In genomic region chr22:37808294-37808657, GRCh38 we compare ENCODE assay signal across 8 cellular contexts. TPM values are rescaled to one million over a fixed set of nuclear protein-coding genes. Genes with fewer than 3 reads are reported as not detected.
DNase-seq lines count a peak whose midpoint lies in the region; ATAC-seq and TF ChIP-seq lines count a peak whose summit lies in the region.

No MANE protein-coding gene starts in this region.

- CTCF ChIA-PET in PC-9 (lab: Charles Lee) = interaction anchor here (0.6 to 2.3 kb wide), 2 partner anchors 9 to 55 kb away, joined by 3 to 21 read pairs; no protein-coding TSS in a partner anchor

- TF ChIP-seq CTCF in PC-9 (conservative IDR thresholded peaks at IDR 0.05) (no peak), epithelial cell of proximal tubule (conservative IDR thresholded peaks at IDR 0.05; ENCODE audit: low read depth, low read length) (no peak), ovary (IDR thresholded peaks at IDR 0.05) (no peak)

- intact Hi-C loops in PC-9 (cut with micrococcal nuclease; ENCODE audit: unreplicated experiment) (loop anchor here (5.0 kb wide), 3 partner anchors 34 to 261 kb away; partner anchors contain the start of genes ANKRD54 and GGA1), ovary (cut with DNase I) (no loop called here)

- no peak for TF ChIP-seq EP300 in ovary (IDR thresholded peaks at IDR 0.05)

- no TSS peak for BruUV-seq in PC-9 (replicated peaks; lab: Mats Ljungman, UMichigan)

- H3K36me3 ChIP-seq in PC-9 (ENCODE audit: low read depth) (no peaks in the 10 kb centered on the region), ovary (no peaks in the 10 kb centered on the region)

- H3K27me3 ChIP-seq in PC-9 (ENCODE audit: insufficient read depth, low read depth) (no peaks in the 10 kb centered on the region), ovary (no peaks in the 10 kb centered on the region)

- peak overlapping the region; percentile 100 for H3K4me3 ChIP-seq in PC-9
- peak overlapping the region; percentile 81 for H3K4me3 ChIP-seq in epithelial cell of proximal tubule (ENCODE audit: low read depth, low read length)
- H3K4me3 ChIP-seq in ovary = peak overlapping the region; percentile 71

- DNase-seq in EL = peak; percentile 48
- no peak for DNase-seq in PC-9
- DNase-seq in epithelial cell of proximal tubule (ENCODE audit: low read depth) = no peak
- DNase-seq in ovary = peak in 1 of 5 donors; percentile 41
- DNase-seq in NCI-H1092 (lab: John Stamatoyannopoulos, UW) = no peak
- DNase-seq in NCI-H2029 treated with DMSO at 0.1 percent for 48 hours (lab: John Stamatoyannopoulos, UW) = no peak
- DNase-seq in NCI-H748 treated with DMSO at 0.1 percent for 48 hours (lab: John Stamatoyannopoulos, UW) = no peak

- H3K9me2 ChIP-seq in PC-9 (ENCODE audit: insufficient read depth) = no peaks in the 10 kb centered on the region

- no peaks in the 10 kb centered on the region for H3K9me3 ChIP-seq in PC-9 (ENCODE audit: insufficient read depth, low read depth)
- H3K9me3 ChIP-seq in ovary = no peaks in the 10 kb centered on the region

- H2AFZ ChIP-seq in PC-9 = peak overlapping the region; percentile 82

- POLR2A ChIA-PET in PC-9 (lab: Charles Lee; ENCODE audit: unreplicated experiment) = interaction anchor here (0.6 to 1.1 kb wide), 7 partner anchors 36 to 479 kb away, joined by 3 to 13 read pairs (median 6); partner anchors contain the start of genes ANKRD54 and PDXP

- H3K27ac ChIP-seq in PC-9 (no peak overlapping the region), ovary (peak overlapping the region in 1 of 2 donors; percentile 8)

- TF ChIP-seq POLR2A in ovary (IDR thresholded peaks at IDR 0.05) = no peak

- peaks cover 35% of the 10 kb centered on the region for H3F3A ChIP-seq in PC-9 (ENCODE audit: insufficient read depth, low read depth)

- H3K4me2 ChIP-seq in PC-9 = peak overlapping the region; percentile 86

- WGBS in ovary, 3 donors = 0 to 6% (median 3%) methylated on average over 8 of the region's 8 CpGs

- peaks cover 29% of the 10 kb centered on the region for H3K79me2 ChIP-seq in PC-9 (ENCODE audit: low read depth)

- H3K4me1 ChIP-seq in PC-9 (replicated peaks; ENCODE audit: insufficient read depth) (peaks cover 12% of the 10 kb centered on the region), ovary (ENCODE audit: insufficient read depth) (peaks cover 9% of the 10 kb centered on the region)

- peaks cover 16% of the 10 kb centered on the region for H4K20me1 ChIP-seq in PC-9 (ENCODE audit: insufficient read depth)

- no peak for ATAC-seq in GM21619 (IDR thresholded peaks at IDR 0.05; ENCODE audit: unreplicated experiment)

RNA-seq across cellular contexts. Expression of gene GCAT, which starts 0.5 kb away (rescaled TPM):
- total RNA-seq in PC-9 (2021) (32.3 and 37.7 TPM in 2 replicates), epithelial cell of proximal tubule (29.1 and 36.0 TPM in 2 replicates), ovary (10 to 100 TPM in 3 of 7 donors, 1 to 10 TPM in 4; 2.3 to 17.7 (median 9.9) TPM)
- 10 to 100 TPM in 1 of 2 donors, 1 to 10 TPM in 1; 2.6 to 10.6 TPM for polyA plus RNA-seq in ovary

RNA-seq across cellular contexts. Expression of gene GALR3, which starts 14.9 kb away (rescaled TPM):
- total RNA-seq in PC-9 (2021) = 0.31 and 0.45 TPM in 2 replicates
- not detected in 2 replicates for total RNA-seq in epithelial cell of proximal tubule
- not detected for total RNA-seq in ovary
- polyA plus RNA-seq in ovary = not detected

RNA-seq across cellular contexts. Expression of gene ANKRD54, which starts 35.9 kb away (rescaled TPM):
- total RNA-seq in PC-9 (2021) = 32.3 and 33.6 TPM in 2 replicates
- total RNA-seq in epithelial cell of proximal tubule = 38.6 and 41.9 TPM in 2 replicates
- total RNA-seq in ovary = 10 to 100 TPM; 28.5 to 48.6 (median 36.2) TPM
- polyA plus RNA-seq in ovary = 10 to 100 TPM; 14.4 to 24.4 TPM

RNA-seq across cellular contexts. Expression of gene EIF3L, which starts 40.9 kb away (rescaled TPM):
- total RNA-seq in PC-9 (2021) (566 and 582 TPM in 2 replicates), epithelial cell of proximal tubule (333 and 418 TPM in 2 replicates), ovary (1,000 to 10,000 TPM in 2 of 7 donors, 100 to 1,000 TPM in 5; 534 to 1,344 (median 896) TPM)
- 1,000 to 10,000 TPM in 1 of 2 donors, 100 to 1,000 TPM in 1; 725 to 1,289 TPM for polyA plus RNA-seq in ovary
